ENCODE assay signal across 1 cellular context in genomic region chr5:759111-759741, GRCh38.
TF ChIP-seq lines count a peak whose summit lies in the region.

No MANE protein-coding gene starts in this region.

TF ChIP-seq in HepG2, 621 proteins besides CTCF, POLR2A, EP300 and RAD21 (continued from another document and continues in another):
- TF ChIP-seq ZNF33A (CRISPR knock-in tag; IDR thresholded peaks at IDR 0.05; ENCODE audit: borderline replicate concordance) (no peak), DMAP1 (CRISPR knock-in tag; IDR thresholded peaks at IDR 0.05) (no peak), TBX3 (IDR thresholded peaks at IDR 0.05; ENCODE audit: borderline replicate concordance) (peak; percentile 60; the same call in 1 of the 2 replicates), ZBED4 (CRISPR knock-in tag; IDR thresholded peaks at IDR 0.05; ENCODE audit: borderline replicate concordance) (0 out of 2 replicates have a peak, but pooled peaks have one; percentile 68), CBX2 (IDR thresholded peaks at IDR 0.05; ENCODE audit: low read depth, low read length) (no peak), CBX2 (CRISPR knock-in tag; IDR thresholded peaks at IDR 0.05; ENCODE audit: low read depth) (no peak), ZNF749 (CRISPR knock-in tag; IDR thresholded peaks at IDR 0.05; ENCODE audit: borderline replicate concordance) (no peak), AGO1 (IDR thresholded peaks at IDR 0.05; ENCODE audit: low read depth, low read length, poor library complexity, severe bottlenecking) (no peak), TSC22D2 (CRISPR knock-in tag; IDR thresholded peaks at IDR 0.05; ENCODE audit: borderline replicate concordance) (no peak), SNAI1 (CRISPR knock-in tag; IDR thresholded peaks at IDR 0.05; ENCODE audit: borderline replicate concordance) (no peak), RNF2 (conservative IDR thresholded peaks at IDR 0.05; ENCODE audit: low read depth) (peak; percentile 92), POLR2AphosphoS2 (IDR thresholded peaks at IDR 0.05; ENCODE audit: low read depth, low read length) (no peak), ZNF510 (CRISPR knock-in tag; IDR thresholded peaks at IDR 0.05; ENCODE audit: low read depth) (no peak), ZNF7 (CRISPR knock-in tag; IDR thresholded peaks at IDR 0.05) (peak; percentile 3; the same call in 1 of the 2 replicates), HMGA1 (CRISPR knock-in tag; conservative IDR thresholded peaks at IDR 0.05) (no peak), ZNF329 (CRISPR knock-in tag; IDR thresholded peaks at IDR 0.05; ENCODE audit: low read depth) (no peak), NBN (conservative IDR thresholded peaks at IDR 0.05) (no peak), NR3C1 (CRISPR knock-in tag; IDR thresholded peaks at IDR 0.05) (no peak), ZNF34 (CRISPR knock-in tag; IDR thresholded peaks at IDR 0.05; ENCODE audit: borderline replicate concordance) (no peak), ZBTB4 (CRISPR knock-in tag; IDR thresholded peaks at IDR 0.05; ENCODE audit: borderline replicate concordance) (no peak), ZNF567 (CRISPR knock-in tag; IDR thresholded peaks at IDR 0.05; ENCODE audit: borderline replicate concordance) (no peak), MED8 (CRISPR knock-in tag; IDR thresholded peaks at IDR 0.05; ENCODE audit: insufficient replicate concordance) (no peak), ZNF564 (CRISPR knock-in tag; IDR thresholded peaks at IDR 0.05) (no peak), ZBTB43 (CRISPR knock-in tag; conservative IDR thresholded peaks at IDR 0.05) (0 out of 2 replicates have a peak, but pooled peaks have one; percentile 31), TAF1 (CRISPR knock-in tag; IDR thresholded peaks at IDR 0.05) (peak; percentile 36; the same call in 1 of the 2 replicates), NFKB2 (CRISPR knock-in tag; IDR thresholded peaks at IDR 0.05; ENCODE audit: borderline replicate concordance) (peak; percentile 46; the same call in 1 of the 2 replicates), SIN3A (IDR thresholded peaks at IDR 0.05; ENCODE audit: borderline replicate concordance, low read depth, low read length) (no peak), ZKSCAN5 (CRISPR knock-in tag; IDR thresholded peaks at IDR 0.05) (no peak), GRHL1 (CRISPR knock-in tag; conservative IDR thresholded peaks at IDR 0.05) (no peak), ZNF598 (CRISPR knock-in tag; IDR thresholded peaks at IDR 0.05; ENCODE audit: borderline replicate concordance) (no peak), SRSF1 (optimal IDR thresholded peaks at IDR 0.05; ENCODE audit: low read depth, low read length) (no peak), ZNF879 (CRISPR knock-in tag; IDR thresholded peaks at IDR 0.05) (no peak), CBX1 (IDR thresholded peaks at IDR 0.05; ENCODE audit: low read depth) (no peak), MXD3 (CRISPR knock-in tag; IDR thresholded peaks at IDR 0.05) (no peak), YEATS4 (CRISPR knock-in tag; IDR thresholded peaks at IDR 0.05; ENCODE audit: borderline replicate concordance) (no peak), GABPB1 (CRISPR knock-in tag; IDR thresholded peaks at IDR 0.05) (no peak), SATB2 (CRISPR knock-in tag; IDR thresholded peaks at IDR 0.05) (no peak), HNRNPUL1 (IDR thresholded peaks at IDR 0.05; ENCODE audit: low read depth, low read length) (no peak), ZNF501 (CRISPR knock-in tag; IDR thresholded peaks at IDR 0.05) (peak; percentile 13; the same call in 1 of the 2 replicates), ZSCAN21 (CRISPR knock-in tag; IDR thresholded peaks at IDR 0.05; ENCODE audit: borderline replicate concordance) (no peak), ZNF788 (CRISPR knock-in tag; IDR thresholded peaks at IDR 0.05; ENCODE audit: borderline replicate concordance) (no peak)
- TF ChIP-seq, protein P1, sequence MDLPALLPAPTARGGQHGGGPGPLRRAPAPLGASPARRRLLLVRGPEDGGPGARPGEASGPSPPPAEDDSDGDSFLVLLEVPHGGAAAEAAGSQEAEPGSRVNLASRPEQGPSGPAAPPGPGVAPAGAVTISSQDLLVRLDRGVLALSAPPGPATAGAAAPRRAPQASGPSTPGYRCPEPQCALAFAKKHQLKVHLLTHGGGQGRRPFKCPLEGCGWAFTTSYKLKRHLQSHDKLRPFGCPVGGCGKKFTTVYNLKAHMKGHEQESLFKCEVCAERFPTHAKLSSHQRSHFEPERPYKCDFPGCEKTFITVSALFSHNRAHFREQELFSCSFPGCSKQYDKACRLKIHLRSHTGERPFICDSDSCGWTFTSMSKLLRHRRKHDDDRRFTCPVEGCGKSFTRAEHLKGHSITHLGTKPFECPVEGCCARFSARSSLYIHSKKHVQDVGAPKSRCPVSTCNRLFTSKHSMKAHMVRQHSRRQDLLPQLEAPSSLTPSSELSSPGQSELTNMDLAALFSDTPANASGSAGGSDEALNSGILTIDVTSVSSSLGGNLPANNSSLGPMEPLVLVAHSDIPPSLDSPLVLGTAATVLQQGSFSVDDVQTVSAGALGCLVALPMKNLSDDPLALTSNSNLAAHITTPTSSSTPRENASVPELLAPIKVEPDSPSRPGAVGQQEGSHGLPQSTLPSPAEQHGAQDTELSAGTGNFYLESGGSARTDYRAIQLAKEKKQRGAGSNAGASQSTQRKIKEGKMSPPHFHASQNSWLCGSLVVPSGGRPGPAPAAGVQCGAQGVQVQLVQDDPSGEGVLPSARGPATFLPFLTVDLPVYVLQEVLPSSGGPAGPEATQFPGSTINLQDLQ (CRISPR knock-in tag; IDR thresholded peaks at IDR 0.05): no peak
- TF ChIP-seq, protein P2, sequence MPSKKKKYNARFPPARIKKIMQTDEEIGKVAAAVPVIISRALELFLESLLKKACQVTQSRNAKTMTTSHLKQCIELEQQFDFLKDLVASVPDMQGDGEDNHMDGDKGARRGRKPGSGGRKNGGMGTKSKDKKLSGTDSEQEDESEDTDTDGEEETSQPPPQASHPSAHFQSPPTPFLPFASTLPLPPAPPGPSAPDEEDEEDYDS (CRISPR knock-in tag; IDR thresholded peaks at IDR 0.05): 0 out of 2 replicates have a peak, but pooled peaks have one; percentile 22
- TF ChIP-seq, protein P3, sequence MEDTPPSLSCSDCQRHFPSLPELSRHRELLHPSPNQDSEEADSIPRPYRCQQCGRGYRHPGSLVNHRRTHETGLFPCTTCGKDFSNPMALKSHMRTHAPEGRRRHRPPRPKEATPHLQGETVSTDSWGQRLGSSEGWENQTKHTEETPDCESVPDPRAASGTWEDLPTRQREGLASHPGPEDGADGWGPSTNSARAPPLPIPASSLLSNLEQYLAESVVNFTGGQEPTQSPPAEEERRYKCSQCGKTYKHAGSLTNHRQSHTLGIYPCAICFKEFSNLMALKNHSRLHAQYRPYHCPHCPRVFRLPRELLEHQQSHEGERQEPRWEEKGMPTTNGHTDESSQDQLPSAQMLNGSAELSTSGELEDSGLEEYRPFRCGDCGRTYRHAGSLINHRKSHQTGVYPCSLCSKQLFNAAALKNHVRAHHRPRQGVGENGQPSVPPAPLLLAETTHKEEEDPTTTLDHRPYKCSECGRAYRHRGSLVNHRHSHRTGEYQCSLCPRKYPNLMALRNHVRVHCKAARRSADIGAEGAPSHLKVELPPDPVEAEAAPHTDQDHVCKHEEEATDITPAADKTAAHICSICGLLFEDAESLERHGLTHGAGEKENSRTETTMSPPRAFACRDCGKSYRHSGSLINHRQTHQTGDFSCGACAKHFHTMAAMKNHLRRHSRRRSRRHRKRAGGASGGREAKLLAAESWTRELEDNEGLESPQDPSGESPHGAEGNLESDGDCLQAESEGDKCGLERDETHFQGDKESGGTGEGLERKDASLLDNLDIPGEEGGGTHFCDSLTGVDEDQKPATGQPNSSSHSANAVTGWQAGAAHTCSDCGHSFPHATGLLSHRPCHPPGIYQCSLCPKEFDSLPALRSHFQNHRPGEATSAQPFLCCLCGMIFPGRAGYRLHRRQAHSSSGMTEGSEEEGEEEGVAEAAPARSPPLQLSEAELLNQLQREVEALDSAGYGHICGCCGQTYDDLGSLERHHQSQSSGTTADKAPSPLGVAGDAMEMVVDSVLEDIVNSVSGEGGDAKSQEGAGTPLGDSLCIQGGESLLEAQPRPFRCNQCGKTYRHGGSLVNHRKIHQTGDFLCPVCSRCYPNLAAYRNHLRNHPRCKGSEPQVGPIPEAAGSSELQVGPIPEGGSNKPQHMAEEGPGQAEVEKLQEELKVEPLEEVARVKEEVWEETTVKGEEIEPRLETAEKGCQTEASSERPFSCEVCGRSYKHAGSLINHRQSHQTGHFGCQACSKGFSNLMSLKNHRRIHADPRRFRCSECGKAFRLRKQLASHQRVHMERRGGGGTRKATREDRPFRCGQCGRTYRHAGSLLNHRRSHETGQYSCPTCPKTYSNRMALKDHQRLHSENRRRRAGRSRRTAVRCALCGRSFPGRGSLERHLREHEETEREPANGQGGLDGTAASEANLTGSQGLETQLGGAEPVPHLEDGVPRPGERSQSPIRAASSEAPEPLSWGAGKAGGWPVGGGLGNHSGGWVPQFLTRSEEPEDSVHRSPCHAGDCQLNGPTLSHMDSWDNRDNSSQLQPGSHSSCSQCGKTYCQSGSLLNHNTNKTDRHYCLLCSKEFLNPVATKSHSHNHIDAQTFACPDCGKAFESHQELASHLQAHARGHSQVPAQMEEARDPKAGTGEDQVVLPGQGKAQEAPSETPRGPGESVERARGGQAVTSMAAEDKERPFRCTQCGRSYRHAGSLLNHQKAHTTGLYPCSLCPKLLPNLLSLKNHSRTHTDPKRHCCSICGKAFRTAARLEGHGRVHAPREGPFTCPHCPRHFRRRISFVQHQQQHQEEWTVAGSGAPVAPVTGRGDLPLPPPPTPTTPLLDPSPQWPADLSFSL (CRISPR knock-in tag; IDR thresholded peaks at IDR 0.05): no peak
